Comparison of ENCODE assay signal across 1 cellular context in genomic region chr6:31307669-31308049, GRCh38.
TF ChIP-seq lines count a peak whose summit lies in the region.

No MANE protein-coding gene starts in this region.

TF ChIP-seq in GM12878, 131 proteins besides CTCF, POLR2A, EP300 and RAD21:
- TF ChIP-seq CEBPZ (IDR thresholded peaks at IDR 0.05; ENCODE audit: low read depth, low read length) (no peak), MTA3 (IDR thresholded peaks at IDR 0.05; ENCODE audit: borderline replicate concordance, low read length) (no peak), NR2F1 (conservative IDR thresholded peaks at IDR 0.05) (no peak), ESRRA (IDR thresholded peaks at IDR 0.05; ENCODE audit: low read length) (no peak), RUNX3 (IDR thresholded peaks at IDR 0.05; ENCODE audit: low read length) (no peak), MYB (IDR thresholded peaks at IDR 0.05; ENCODE audit: borderline replicate concordance, low read depth, low read length) (no peak), YBX1 (IDR thresholded peaks at IDR 0.05) (no peak), BCL3 (IDR thresholded peaks at IDR 0.05; ENCODE audit: borderline replicate concordance, insufficient read depth, low read depth, low read length, poor library complexity, severe bottlenecking) (no peak), ATF3 (IDR thresholded peaks at IDR 0.05; ENCODE audit: borderline replicate concordance, extremely low read depth, low read depth, low read length) (no peak), NFXL1 (IDR thresholded peaks at IDR 0.05; ENCODE audit: borderline replicate concordance) (no peak), ZBED1 (IDR thresholded peaks at IDR 0.05; ENCODE audit: borderline replicate concordance) (no peak), CBX3 (IDR thresholded peaks at IDR 0.05; ENCODE audit: borderline replicate concordance, low read depth) (no peak), BCL11A (IDR thresholded peaks at IDR 0.05; ENCODE audit: low read depth, low read length) (no peak), MXI1 (IDR thresholded peaks at IDR 0.05; ENCODE audit: low read depth, low read length) (no peak), PML (IDR thresholded peaks at IDR 0.05; ENCODE audit: low read length) (no peak), PAX8 (IDR thresholded peaks at IDR 0.05) (no peak), ZNF592 (IDR thresholded peaks at IDR 0.05) (no peak)
